In genomic region chr2:218879881-218880748, GRCh38 we compare ENCODE assay signal across 9 cellular contexts. TPM values are rescaled to one million over a fixed set of nuclear protein-coding genes. Genes with fewer than 3 reads are reported as not detected.
DNase-seq lines count a peak whose midpoint lies in the region; ATAC-seq and TF ChIP-seq lines count a peak whose summit lies in the region.
"Had no signal": no experiment of that assay in that cellular context is flagged by ENCODE, and none has a peak within 500 bp of the region (broad histone marks: within the 10 kb centered on the region; RNA-seq: fewer than 3 reads in every experiment).

No MANE protein-coding gene starts in this region.

- H3K9me3 ChIP-seq in ES-I3 (ENCODE audit: control insufficient read depth, insufficient read depth, low read length), result no peaks in the 10 kb centered on the region

- DNase-seq in GM20000 (ENCODE audit: low spot score) (peak; percentile 93), HT-29 (ENCODE audit: low spot score) (peak; percentile 60), HPDE6-E6E7 (ENCODE audit: extremely low spot score) (no peak), LoVo (ENCODE audit: low spot score) (no peak)
- peak; percentile 85 to 87 for DNase-seq in activated CD4-positive, alpha-beta T cell treated with anti-CD3 and anti-CD28 coated beads, Interleukin-2, amount 50 U/mL, for 4 hours
- peak; percentile 59 to 65 for DNase-seq in stimulated activated CD4-positive, alpha-beta T cell treated with anti-CD3 and anti-CD28 coated beads, Interleukin-1b, Interleukin-23, amount 100 ng/mL, for 1 hour (ENCODE audit: low read depth in 2 of 2)

- peaks cover 20% of the 10 kb centered on the region for H3K4me1 ChIP-seq in ES-I3 (ENCODE audit: insufficient read depth, low read length)

- peak; percentile 57 for ATAC-seq in esophagus mucosa

- no peaks in the 10 kb centered on the region for H3K36me3 ChIP-seq in ES-I3 (ENCODE audit: insufficient read depth, low read length)

- TF ChIP-seq CTCF in GM20000 (IDR thresholded peaks at IDR 0.05; ENCODE audit: extremely low read depth, missing control alignments), result peak; percentile 13

- H3K9ac ChIP-seq in ES-I3 (ENCODE audit: low read depth, low read length), result peak overlapping the region; percentile 27; the same call in 1 of the 2 replicates

RNA-seq across cellular contexts. Expression of gene WNT10A, which starts 0.5 kb away (rescaled TPM):
- total RNA-seq in HT-29 (2014; rRNA removed; shearing (Covaris generic)), result 14.9 and 18.7 TPM in 2 replicates
- 3.4 TPM for total RNA-seq in esophagus mucosa
- total RNA-seq: pulmonary artery endothelial cell had no signal

RNA-seq across cellular contexts. Expression of gene WNT6, which starts 20.5 kb away (rescaled TPM):
- total RNA-seq in HT-29 (2014; rRNA removed; shearing (Covaris generic)), result not detected in 2 replicates
- total RNA-seq in esophagus mucosa, result not detected
- total RNA-seq: pulmonary artery endothelial cell had no signal

RNA-seq across cellular contexts. Expression of gene PRKAG3, which starts 48.5 kb away (rescaled TPM):
- total RNA-seq in HT-29 (2014; rRNA removed; shearing (Covaris generic)), result not detected in 2 replicates
- total RNA-seq in esophagus mucosa, result not detected
- total RNA-seq: pulmonary artery endothelial cell had no signal

Comparison
In these comparisons a context has a peak if more than half of its experiments do, and no peak if none do; other contexts are left out.
1. DNase-seq: peak in GM20000 (single experiment), HT-29 (single experiment), activated CD4-positive, alpha-beta T cell treated with anti-CD3 and anti-CD28 coated beads, Interleukin-2, amount 50 U/mL, for 4 hours (2 of 2) and stimulated activated CD4-positive, alpha-beta T cell treated with anti-CD3 and anti-CD28 coated beads, Interleukin-1b, Interleukin-23, amount 100 ng/mL, for 1 hour (2 of 2); none in HPDE6-E6E7 (single experiment) and LoVo (single experiment).